In the genomic region with DNA sequence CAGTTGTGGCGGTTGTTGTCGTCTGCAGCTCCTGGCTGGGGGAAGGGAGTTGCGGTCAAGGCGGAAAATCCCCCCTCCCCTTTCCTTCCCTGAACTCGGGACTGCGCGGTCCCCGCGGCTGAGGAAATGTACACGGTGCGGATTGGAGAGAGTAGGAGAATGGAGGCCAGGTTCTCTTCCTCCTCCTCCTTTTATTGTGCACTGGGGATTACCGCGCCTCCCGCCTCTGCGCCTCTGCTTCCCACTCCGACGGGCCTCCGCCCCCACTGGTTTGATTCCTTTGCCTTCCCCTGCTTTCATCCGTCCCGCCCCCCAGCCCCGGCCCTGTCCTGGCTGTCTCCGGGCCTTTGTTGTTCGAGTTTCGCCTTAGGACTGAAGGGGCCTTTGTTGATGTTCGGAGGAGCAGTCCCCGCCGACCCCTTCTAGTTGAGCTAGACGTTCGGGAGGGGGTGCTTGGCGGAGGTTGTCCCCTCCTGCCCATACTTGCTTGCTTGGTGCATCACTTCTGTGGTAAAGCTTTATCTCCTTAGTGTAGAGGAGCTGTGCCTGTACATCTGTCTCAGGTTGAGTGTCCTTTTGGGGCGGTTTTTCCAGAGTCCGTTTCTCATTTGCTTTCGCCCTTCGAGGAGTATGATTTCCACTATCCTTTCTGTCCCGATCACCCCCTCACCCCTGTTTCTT, we compare ENCODE assay signal across 8 cellular contexts.
DNase-seq lines count a peak whose midpoint lies in the region; ATAC-seq and TF ChIP-seq lines count a peak whose summit lies in the region.

No MANE protein-coding gene starts in this region.

- peaks cover 4% of the 10 kb centered on the region for H3K36me3 ChIP-seq in NT2/D1 (ENCODE audit: insufficient read depth, insufficient read length, low read length)

- TF ChIP-seq CTCF in GM10248 (IDR thresholded peaks at IDR 0.05; ENCODE audit: control extremely low read depth, extremely low read depth, low read depth, missing control alignments), result no peak
- no peak for TF ChIP-seq CTCF in fibroblast of pulmonary artery (IDR thresholded peaks at IDR 0.05; ENCODE audit: low read length, missing control alignments)
- TF ChIP-seq CTCF in nephron (IDR thresholded peaks at IDR 0.05; ENCODE audit: unreplicated experiment in 3 of 3), result no peak

- H3K4me3 ChIP-seq in NT2/D1 (ENCODE audit: insufficient read length, low read depth) (peak overlapping the region; percentile 88), fibroblast of pulmonary artery (replicated peaks; ENCODE audit: low read depth, low read length) (peak overlapping the region; percentile 89)

- H3K27me3 ChIP-seq in NT2/D1 (ENCODE audit: insufficient read depth, insufficient read length), result peaks cover 16% of the 10 kb centered on the region

- H3K4me3 Mint-ChIP-seq in nephron, result peak overlapping the region; percentile 88 to 94 (median 92)

- H3K27ac Mint-ChIP-seq in nephron, result peak overlapping the region; percentile 94 to 98 (median 95)

- H3K4me1 ChIP-seq in NT2/D1 (ENCODE audit: insufficient read depth, insufficient read length), result no peaks in the 10 kb centered on the region

- peak; percentile 2 for ATAC-seq in HG02588 (IDR thresholded peaks at IDR 0.05; ENCODE audit: unreplicated experiment)

- H3K4me1 Mint-ChIP-seq in nephron, result peaks cover 41% of the 10 kb centered on the region

- CTCF ChIA-PET in GM10248 (lab: Yijun Ruan, JAX), result interaction anchor here (1.2 to 2.8 kb wide), 4 partner anchors 8 to 17 kb away, joined by 3 to 7 read pairs (median 4); no protein-coding TSS in a partner anchor

- H3K27ac ChIP-seq in substantia nigra (ENCODE audit: low read depth, low read length, poor library complexity, severe bottlenecking), result peak overlapping the region; percentile 97

- peaks cover 13% of the 10 kb centered on the region for H3K36me3 Mint-ChIP-seq in nephron (ENCODE audit: low read depth)

- peak; percentile 25 for DNase-seq in GM10248 (ENCODE audit: extremely low spot score)
- DNase-seq in NT2/D1 (ENCODE audit: low read depth, low spot score), result no peak
- DNase-seq in activated T-helper 1 cell treated with Interleukin-2 at 50 U/mL for 16 hours (ENCODE audit: low read depth), result peak; percentile 38
- DNase-seq in fibroblast of pulmonary artery (ENCODE audit: low read depth), result peak; percentile 43
- DNase-seq in substantia nigra (lab: John Stamatoyannopoulos, UW), result peak in 45 of 49 donors; percentile 8 to 82 (median 51)
- DNase-seq in SHP77 treated with DMSO at 0.1 percent for 48 hours (lab: John Stamatoyannopoulos, UW), result no peak

- H3K9ac ChIP-seq in NT2/D1 (ENCODE audit: insufficient read length, low read depth), result peak overlapping the region; percentile 92

- no peaks in the 10 kb centered on the region for H3K9me3 Mint-ChIP-seq in nephron

- H3K9me3 ChIP-seq in NT2/D1 (ENCODE audit: insufficient read depth, low read length), result no peaks in the 10 kb centered on the region

- H3K27me3 Mint-ChIP-seq in nephron (ENCODE audit: low read depth), result no peaks in the 10 kb centered on the region

- POLR2A ChIA-PET in GM10248 (lab: Yijun Ruan, JAX), result no interaction called here

Comparison
In these comparisons a context has a peak if more than half of its experiments do, and no peak if none do; other contexts are left out.
1. DNase-seq: peak in GM10248 (single experiment), activated T-helper 1 cell treated with Interleukin-2 at 50 U/mL for 16 hours (single experiment), fibroblast of pulmonary artery (single experiment) and substantia nigra (45 of 49); none in NT2/D1 (single experiment) and SHP77 treated with DMSO at 0.1 percent for 48 hours (single experiment).